29 cellular contexts compared by ENCODE assay signal in genomic region chr6:22239261-22239660, GRCh38. TPM values are rescaled to one million over a fixed set of nuclear protein-coding genes. Genes with fewer than 3 reads are reported as not detected.
"Had no signal": no experiment of that assay in that cellular context is flagged by ENCODE, and none has a peak within 500 bp of the region (broad histone marks: within the 10 kb centered on the region; RNA-seq: fewer than 3 reads in every experiment).

No MANE protein-coding gene starts in this region.

- H3K27me3 ChIP-seq: colonic mucosa, neural progenitor cell, right atrium auricular region, sigmoid colon, stomach, testis, tibial artery had no signal

- H3K27ac ChIP-seq: colonic mucosa, epithelial cell of prostate, neural progenitor cell, prostate gland, right atrium auricular region, sigmoid colon, stomach, testis, tibial artery had no signal

- H3K9me3 ChIP-seq: colonic mucosa, mucosa of descending colon, prostate gland, right atrium auricular region, testis, tibial artery had no signal

- H3K4me1 ChIP-seq: colonic mucosa, neural progenitor cell, prostate gland, right atrium auricular region, sigmoid colon, stomach, testis had no signal

- DNase-seq: colonic mucosa; effector CD8-positive, alpha-beta T cell; endodermal cell; foreskin melanocyte; kidney; mesenchymal stem cell; mucosa of descending colon; naive B cell; sigmoid colon; stimulated activated CD4-positive, alpha-beta T cell treated with anti-CD3 and anti-CD28 coated beads, Interleukin-2, amount 100 ng/mL, for 24 hours; stimulated activated CD4-positive, alpha-beta T cell treated with anti-CD3 and anti-CD28 coated beads, Interleukin-4, amount 100 ng/mL, for 24 hours; stimulated activated naive CD4-positive, alpha-beta T cell treated with Interleukin-2 at 50 U/mL for 16 hours; stomach; substantia nigra; testis; tibial artery had no signal

- H3K4me3 ChIP-seq: colonic mucosa, mucosa of descending colon, neural progenitor cell, prostate gland, right atrium auricular region, sigmoid colon, stomach, testis, tibial artery had no signal

- H3K36me3 ChIP-seq: colonic mucosa, neural progenitor cell, prostate gland, right atrium auricular region, sigmoid colon, stomach, tibial artery had no signal

- H3K9ac ChIP-seq: neural progenitor cell had no signal

- H3K4me2 ChIP-seq: neural progenitor cell had no signal

- ATAC-seq: esophagus mucosa; left lobe of liver; mucosa of descending colon; natural killer cell treated with Interleukin-12 subunit alpha and Interleukin-12 subunit beta and Interleukin-15 and Interleukin-18, amount 100 ng/mL, for 72 hours; stimulated activated effector memory CD8-positive, alpha-beta T cell treated with anti-CD3 and anti-CD28 coated beads, Interleukin-12 subunit alpha, Interleukin-12 subunit beta, amount 100 ng/mL, for 72 hours had no signal

- H2AFZ ChIP-seq: neural progenitor cell had no signal

RNA-seq across cellular contexts. Expression of gene PRL, which starts 57.6 kb away (rescaled TPM):
- total RNA-seq: colonic mucosa; endodermal cell; esophagus mucosa; kidney; left lobe of liver; lower leg skin; lung microvascular endothelial cell; mesothelial cell of epicardium; mucosa of descending colon; natural killer cell treated with Interleukin-12 subunit alpha and Interleukin-12 subunit beta and Interleukin-15 and Interleukin-18, amount 100 ng/mL, for 72 hours; osteocyte; prostate gland; right atrium auricular region; sigmoid colon; stomach; urinary bladder had no signal
- polyA plus RNA-seq: stomach, urinary bladder had no signal
